In the genomic region with DNA sequence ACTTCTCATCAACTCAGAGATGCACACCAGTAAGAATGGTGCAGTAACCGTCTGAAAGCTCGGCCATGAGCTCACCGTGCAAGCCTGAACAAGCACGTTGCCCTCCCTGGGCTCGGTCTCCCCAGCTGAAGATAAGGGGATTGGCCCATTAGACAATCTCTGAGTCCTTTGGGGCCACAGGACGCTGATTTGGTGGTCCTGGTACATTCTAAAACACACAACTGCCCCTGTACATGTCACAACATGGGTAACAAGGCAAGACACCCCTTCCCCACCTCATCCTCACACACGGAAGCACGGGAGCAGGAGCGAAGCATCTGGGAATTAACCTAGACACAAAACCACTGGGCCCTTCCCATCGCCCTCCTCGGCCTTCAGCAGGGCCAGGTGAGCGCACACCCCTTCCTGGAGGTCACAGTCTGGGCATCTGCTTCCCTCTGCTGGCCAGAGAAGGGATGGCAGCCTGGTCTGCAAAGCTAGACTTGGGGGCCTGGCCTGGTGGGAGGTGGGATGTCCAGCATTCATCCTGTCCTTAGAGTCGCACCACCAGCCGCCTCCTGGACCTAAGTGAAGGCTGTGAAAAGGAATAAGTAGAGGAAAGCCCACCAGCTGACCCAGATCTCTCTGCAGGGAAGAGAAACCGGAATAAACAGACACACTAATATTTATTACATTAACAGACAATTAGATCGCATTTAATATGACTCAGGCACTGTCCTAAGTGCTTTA, we compare ENCODE assay signal across 8 cellular contexts. TPM values are rescaled to one million over a fixed set of nuclear protein-coding genes. Genes with fewer than 3 reads are reported as not detected.
DNase-seq lines count a peak whose midpoint lies in the region; ATAC-seq and TF ChIP-seq lines count a peak whose summit lies in the region.

No MANE protein-coding gene starts in this region.

- no peaks in the 10 kb centered on the region for H3K4me1 ChIP-seq in mucosa of descending colon (ENCODE audit: low read depth)

- TF ChIP-seq CTCF in GM06990 (IDR thresholded peaks at IDR 0.05; ENCODE audit: insufficient read depth, low read length, poor library complexity, severe bottlenecking) (peak; percentile 98), mucosa of descending colon (IDR thresholded peaks at IDR 0.05) (peak; percentile 84)

- H3K36me3 ChIP-seq in GM06990 (ENCODE audit: control insufficient read depth, insufficient read depth, low read length) = no peaks in the 10 kb centered on the region; the same call in 1 of the 2 replicates
- H3K36me3 ChIP-seq in mucosa of descending colon (ENCODE audit: low read depth) = no peaks in the 10 kb centered on the region

- H3K9me3 ChIP-seq in mucosa of descending colon = no peaks in the 10 kb centered on the region

- ATAC-seq in HG02642 (IDR thresholded peaks at IDR 0.05; ENCODE audit: poor library complexity, unreplicated experiment) = peak; percentile 79
- peak; percentile 89 for ATAC-seq in mucosa of descending colon
- ATAC-seq in HG03039 (IDR thresholded peaks at IDR 0.05; ENCODE audit: unreplicated experiment) = no peak

- H3K4me3 ChIP-seq in GM06990 (replicated peaks; ENCODE audit: low read depth, low read length) (no peak overlapping the region), mucosa of descending colon (no peak overlapping the region)

- intact Hi-C loops in mucosa of descending colon (cut with DNase I, micrococcal nuclease) = no loop called here

- H3K27me3 ChIP-seq in GM06990 (replicated peaks; ENCODE audit: control insufficient read depth, insufficient read depth, low read length) = peaks cover 6% of the 10 kb centered on the region

- DNase-seq in GM06990 (ENCODE audit: extremely low read depth, insufficient read length) (peak; percentile 43), NCI-H345 treated with DMSO at 0.1 percent for 48 hours (lab: John Stamatoyannopoulos, UW; ENCODE audit: unreplicated experiment) (peak; percentile 48), mucosa of descending colon (peak; percentile 68 to 87 (median 83))
- DNase-seq in activated CD4-positive, alpha-beta T cell treated with anti-CD3 and anti-CD28 coated beads, Interleukin-2, amount 50 U/mL, for 48 hours = peak; percentile 86 to 88
- DNase-seq in effector CD8-positive, alpha-beta T cell (lab: John Stamatoyannopoulos, UW) = peak; percentile 69
- peak; percentile 52 to 56 for DNase-seq in stimulated activated CD8-positive, alpha-beta memory T cell treated with anti-CD3 and anti-CD28 coated beads, Interleukin-7, amount 100 ng/mL, for 4 hours (ENCODE audit: low read depth in 2 of 2)

RNA-seq across cellular contexts. Expression of a gene that starts 18.9 kb away (rescaled TPM):
- total RNA-seq in mucosa of descending colon = 10 to 100 TPM; 26.2 to 39.4 (median 28.9) TPM
